1 cellular context compared by ENCODE assay signal in genomic region chr1:211327341-211327921, GRCh38.
A peak's percentile ranks its signal among the peaks of the same experiment; 100 is the strongest.
TF ChIP-seq lines count a peak whose summit lies in the region.

No MANE protein-coding gene starts in this region.

TF ChIP-seq in HepG2, 621 proteins besides CTCF, POLR2A, EP300 and RAD21:
- TF ChIP-seq DMTF1 (CRISPR knock-in tag; IDR thresholded peaks at IDR 0.05) (no peak), ARNT2 (CRISPR knock-in tag; IDR thresholded peaks at IDR 0.05; ENCODE audit: low read depth) (no peak), XBP1 (CRISPR knock-in tag; IDR thresholded peaks at IDR 0.05) (no peak), RNF2 (conservative IDR thresholded peaks at IDR 0.05; ENCODE audit: low read depth) (0 out of 2 replicates have a peak, but pooled peaks have one; percentile 26), ZNF414 (CRISPR knock-in tag; IDR thresholded peaks at IDR 0.05) (no peak), ZNF574 (CRISPR knock-in tag; IDR thresholded peaks at IDR 0.05) (0 out of 2 replicates have a peak, but pooled peaks have one; percentile 3), REXO4 (CRISPR knock-in tag; IDR thresholded peaks at IDR 0.05; ENCODE audit: borderline replicate concordance) (no peak), PREB (CRISPR knock-in tag; IDR thresholded peaks at IDR 0.05) (no peak), ZNF136 (CRISPR knock-in tag; IDR thresholded peaks at IDR 0.05; ENCODE audit: low read depth) (no peak), SRF (IDR thresholded peaks at IDR 0.05; ENCODE audit: low read depth, low read length) (peak; percentile 46; the same call in 1 of the 2 replicates), ZBTB43 (CRISPR knock-in tag; conservative IDR thresholded peaks at IDR 0.05) (no peak), ZBTB38 (CRISPR knock-in tag; IDR thresholded peaks at IDR 0.05) (no peak), EZH2 (conservative IDR thresholded peaks at IDR 0.05; ENCODE audit: low read depth, low read length) (peak; percentile 56; the same call in 1 of the 2 replicates), ZKSCAN5 (CRISPR knock-in tag; IDR thresholded peaks at IDR 0.05) (no peak), PHF20 (CRISPR knock-in tag; IDR thresholded peaks at IDR 0.05) (no peak), CBX2 (IDR thresholded peaks at IDR 0.05; ENCODE audit: low read depth, low read length) (no peak), CBX2 (CRISPR knock-in tag; IDR thresholded peaks at IDR 0.05; ENCODE audit: low read depth) (peak; percentile 22; the same call in 1 of the 2 replicates), TBL1XR1 (IDR thresholded peaks at IDR 0.05; ENCODE audit: borderline replicate concordance, low read length, partially characterized antibody) (no peak), ZBTB46 (CRISPR knock-in tag; IDR thresholded peaks at IDR 0.05; ENCODE audit: borderline replicate concordance) (no peak)
